Comparison of ENCODE assay signal across 2 cellular contexts in the genomic region with DNA sequence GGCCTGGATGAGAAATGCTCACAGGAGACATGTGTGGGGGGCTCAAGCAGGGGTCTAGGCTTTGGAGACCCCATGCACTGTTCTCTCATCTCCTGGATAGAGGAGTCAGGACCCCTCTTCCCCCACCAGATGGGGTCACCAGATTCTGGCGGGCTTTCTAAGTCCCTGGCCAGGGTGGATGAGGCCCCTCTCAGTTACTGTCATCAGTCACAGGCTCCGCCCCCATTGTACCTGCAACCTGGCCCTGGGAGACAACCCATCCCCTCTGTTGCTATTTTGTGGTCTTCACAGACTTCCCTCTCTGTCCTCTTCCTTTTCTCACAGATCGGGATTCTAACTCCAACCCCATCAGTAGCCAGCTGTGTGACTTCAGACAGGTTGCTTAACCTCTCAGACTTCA.
A peak's percentile ranks its signal among the peaks of the same experiment; 100 is the strongest.
TF ChIP-seq lines count a peak whose summit lies in the region.

No MANE protein-coding gene starts in this region.

TF ChIP-seq in K562, 482 proteins besides CTCF, POLR2A, EP300 and RAD21:
- TF ChIP-seq ZNF41 (CRISPR knock-in tag; conservative IDR thresholded peaks at IDR 0.05), result no peak
- peak; percentile 33 for TF ChIP-seq ZFP36 (IDR thresholded peaks at IDR 0.05; ENCODE audit: low read depth, low read length, partially characterized antibody)
- TF ChIP-seq ATF7 (IDR thresholded peaks at IDR 0.05), result no peak
- TF ChIP-seq POU5F1 (IDR thresholded peaks at IDR 0.05; ENCODE audit: borderline replicate concordance, low read depth, low read length, partially characterized antibody), result no peak

TF ChIP-seq in neural cell, 6 proteins besides CTCF, POLR2A, EP300 and RAD21:
- TF ChIP-seq, protein P1, sequence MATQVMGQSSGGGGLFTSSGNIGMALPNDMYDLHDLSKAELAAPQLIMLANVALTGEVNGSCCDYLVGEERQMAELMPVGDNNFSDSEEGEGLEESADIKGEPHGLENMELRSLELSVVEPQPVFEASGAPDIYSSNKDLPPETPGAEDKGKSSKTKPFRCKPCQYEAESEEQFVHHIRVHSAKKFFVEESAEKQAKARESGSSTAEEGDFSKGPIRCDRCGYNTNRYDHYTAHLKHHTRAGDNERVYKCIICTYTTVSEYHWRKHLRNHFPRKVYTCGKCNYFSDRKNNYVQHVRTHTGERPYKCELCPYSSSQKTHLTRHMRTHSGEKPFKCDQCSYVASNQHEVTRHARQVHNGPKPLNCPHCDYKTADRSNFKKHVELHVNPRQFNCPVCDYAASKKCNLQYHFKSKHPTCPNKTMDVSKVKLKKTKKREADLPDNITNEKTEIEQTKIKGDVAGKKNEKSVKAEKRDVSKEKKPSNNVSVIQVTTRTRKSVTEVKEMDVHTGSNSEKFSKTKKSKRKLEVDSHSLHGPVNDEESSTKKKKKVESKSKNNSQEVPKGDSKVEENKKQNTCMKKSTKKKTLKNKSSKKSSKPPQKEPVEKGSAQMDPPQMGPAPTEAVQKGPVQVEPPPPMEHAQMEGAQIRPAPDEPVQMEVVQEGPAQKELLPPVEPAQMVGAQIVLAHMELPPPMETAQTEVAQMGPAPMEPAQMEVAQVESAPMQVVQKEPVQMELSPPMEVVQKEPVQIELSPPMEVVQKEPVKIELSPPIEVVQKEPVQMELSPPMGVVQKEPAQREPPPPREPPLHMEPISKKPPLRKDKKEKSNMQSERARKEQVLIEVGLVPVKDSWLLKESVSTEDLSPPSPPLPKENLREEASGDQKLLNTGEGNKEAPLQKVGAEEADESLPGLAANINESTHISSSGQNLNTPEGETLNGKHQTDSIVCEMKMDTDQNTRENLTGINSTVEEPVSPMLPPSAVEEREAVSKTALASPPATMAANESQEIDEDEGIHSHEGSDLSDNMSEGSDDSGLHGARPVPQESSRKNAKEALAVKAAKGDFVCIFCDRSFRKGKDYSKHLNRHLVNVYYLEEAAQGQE (IDR thresholded peaks at IDR 0.05; ENCODE audit: borderline replicate concordance), result no peak
- TF ChIP-seq SMC3 (conservative IDR thresholded peaks at IDR 0.05; ENCODE audit: poor library complexity), result no peak
- no peak for TF ChIP-seq POLR2AphosphoS5 (IDR thresholded peaks at IDR 0.05)
- TF ChIP-seq TAF1 (IDR thresholded peaks at IDR 0.05; ENCODE audit: low read depth), result no peak
- no peak for TF ChIP-seq MXI1 (conservative IDR thresholded peaks at IDR 0.05; ENCODE audit: poor library complexity, severe bottlenecking)
TF ChIP-seq in neural cell: peak in this region for 0.
